ENCODE assay signal across 8 cellular contexts in the genomic region with DNA sequence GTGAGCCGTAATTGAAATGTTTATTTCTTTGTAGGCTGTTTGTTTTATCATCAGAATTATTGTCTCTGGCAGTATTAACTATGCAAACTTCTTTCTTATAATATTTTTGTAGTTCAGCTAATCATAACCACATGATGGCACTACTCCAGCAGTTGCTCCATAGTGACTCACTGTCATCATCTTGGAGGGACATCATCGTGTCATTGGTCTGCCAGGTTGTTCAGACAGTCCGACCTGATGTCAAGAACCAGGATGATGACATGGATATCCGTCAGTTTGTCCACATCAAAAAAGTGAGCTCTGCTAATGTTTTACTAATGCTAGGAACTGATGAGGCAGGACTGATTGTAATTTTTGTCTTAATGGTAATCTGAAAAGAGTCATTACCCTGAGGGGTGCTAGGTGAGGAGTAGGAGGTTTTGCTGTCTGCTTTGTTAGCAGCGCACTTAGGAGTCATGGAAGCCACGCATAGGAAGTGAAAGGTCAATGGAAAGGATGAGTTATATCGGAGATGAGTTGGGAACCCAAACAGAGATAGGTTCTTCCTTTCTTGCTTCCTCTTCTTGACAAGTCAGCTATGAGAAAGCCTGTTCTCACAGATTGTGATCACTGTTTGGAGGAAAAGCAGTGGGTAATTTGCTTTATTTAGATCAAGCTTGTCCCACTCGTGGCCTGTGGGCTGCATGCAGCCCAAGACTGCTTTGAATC. TPM values are rescaled to one million over a fixed set of nuclear protein-coding genes. Genes with fewer than 3 reads are reported as not detected.
DNase-seq lines count a peak whose midpoint lies in the region; ATAC-seq and TF ChIP-seq lines count a peak whose summit lies in the region.

No MANE protein-coding gene starts in this region.

- H3K36me3 ChIP-seq in BLaER1: peaks cover 45% of the 10 kb centered on the region
- H3K36me3 ChIP-seq in lower lobe of right lung: peaks cover 66% of the 10 kb centered on the region

- H4K20me1 ChIP-seq in BLaER1: no peaks in the 10 kb centered on the region

- peak; percentile 56 for ATAC-seq in GM19397 (IDR thresholded peaks at IDR 0.05; ENCODE audit: unreplicated experiment)
- ATAC-seq in HG03159 (IDR thresholded peaks at IDR 0.05; ENCODE audit: unreplicated experiment): peak; percentile 69
- ATAC-seq in lower lobe of right lung: no peak

- H3K4me2 ChIP-seq in BLaER1: peak overlapping the region; percentile 49

- DNase-seq in choroid plexus epithelial cell (ENCODE audit: low read depth): peak; percentile 63
- no peak for DNase-seq in lower lobe of right lung
- DNase-seq in AML-193 (lab: John Stamatoyannopoulos, UW): no peak
- no peak for DNase-seq in cortex of kidney (lab: John Stamatoyannopoulos, UW)
- DNase-seq in NCI-H2171 (lab: John Stamatoyannopoulos, UW): no peak

- H3K9me3 ChIP-seq in BLaER1 (peaks cover 5% of the 10 kb centered on the region; the same call in 1 of the 2 replicates), lower lobe of right lung (no peaks in the 10 kb centered on the region)

- no peak overlapping the region for H3K9ac ChIP-seq in BLaER1

- TF ChIP-seq CTCF in choroid plexus epithelial cell (conservative IDR thresholded peaks at IDR 0.05; ENCODE audit: low read depth, low read length): peak; percentile 9
- no peak for TF ChIP-seq CTCF in lower lobe of right lung (IDR thresholded peaks at IDR 0.05)

- intact Hi-C loops in lower lobe of right lung (cut with DNase I): no loop called here

- peaks cover 54% of the 10 kb centered on the region for H3K4me1 ChIP-seq in BLaER1
- no peaks in the 10 kb centered on the region for H3K4me1 ChIP-seq in lower lobe of right lung

- H3K27ac ChIP-seq in BLaER1 (peak overlapping the region; percentile 34; the same call in 1 of the 2 replicates), lower lobe of right lung (no peak overlapping the region)

- H3K27me3 ChIP-seq in BLaER1: no peaks in the 10 kb centered on the region
- H3K27me3 ChIP-seq in lower lobe of right lung (ENCODE audit: low read depth): no peaks in the 10 kb centered on the region

- H3K4me3 ChIP-seq in BLaER1 (no peak overlapping the region), choroid plexus epithelial cell (ENCODE audit: low read depth, low read length) (no peak overlapping the region), lower lobe of right lung (no peak overlapping the region)

RNA-seq across cellular contexts. Expression of a gene that starts 49.2 kb away (rescaled TPM):
- total RNA-seq in lower lobe of right lung: 27.8 TPM

Comparison
In these comparisons a context has a peak if more than half of its experiments do, and no peak if none do; other contexts are left out.
1. ATAC-seq: peak in GM19397 (single experiment) and HG03159 (single experiment); none in lower lobe of right lung (0 of 2).